In genomic region chr2:47521666-47522285, GRCh38 we compare ENCODE assay signal across 9 cellular contexts. TPM values are rescaled to one million over a fixed set of nuclear protein-coding genes. Genes with fewer than 3 reads are reported as not detected.
DNase-seq lines count a peak whose midpoint lies in the region; FAIRE-seq and TF ChIP-seq lines count a peak whose summit lies in the region.
"Had no signal": no experiment of that assay in that cellular context is flagged by ENCODE, and none has a peak within 500 bp of the region (broad histone marks: within the 10 kb centered on the region; RNA-seq: fewer than 3 reads in every experiment).

No MANE protein-coding gene starts in this region.

- H3K27ac ChIP-seq in rectal smooth muscle tissue (ENCODE audit: low read depth, low read length): no peak overlapping the region

- H3K4me3 ChIP-seq in Jurkat, Clone E6-1 (ENCODE audit: low read length): no peak overlapping the region
- peak overlapping the region; percentile 14 for H3K4me3 ChIP-seq in bronchial epithelial cell (ENCODE audit: low read depth, low read length)
- H3K4me3 ChIP-seq in rectal smooth muscle tissue (ENCODE audit: low read length): peak overlapping the region; percentile 71

- peaks cover 4% of the 10 kb centered on the region for H3K27me3 ChIP-seq in bronchial epithelial cell (ENCODE audit: control insufficient read depth, insufficient read depth, low read length)
- no peaks in the 10 kb centered on the region for H3K27me3 ChIP-seq in rectal smooth muscle tissue (ENCODE audit: control insufficient read depth, insufficient read depth, low read length)

- no peak for FAIRE-seq in bronchial epithelial cell (lab: Jason Lieb, UNC)
- FAIRE-seq in frontal cortex (lab: Jason Lieb, UNC): no peak
- FAIRE-seq: endometrium had no signal

- no peak overlapping the region for H3K9ac ChIP-seq in rectal smooth muscle tissue (ENCODE audit: low read length)

- TF ChIP-seq CTCF in bronchial epithelial cell (IDR thresholded peaks at IDR 0.05; ENCODE audit: insufficient read depth, low read length, severe bottlenecking): no peak

- H3K36me3 ChIP-seq in bronchial epithelial cell (ENCODE audit: control insufficient read depth, insufficient read depth, low read length) (no peaks in the 10 kb centered on the region), rectal smooth muscle tissue (ENCODE audit: control insufficient read depth, insufficient read depth, low read length) (no peaks in the 10 kb centered on the region)

- H3K4me1 ChIP-seq in rectal smooth muscle tissue (ENCODE audit: control insufficient read depth, insufficient read depth, low read length): no peaks in the 10 kb centered on the region

- DNase-seq in DMS79 treated with DMSO at 0.1 percent for 48 hours (lab: John Stamatoyannopoulos, UW) (peak; percentile 65), bronchial epithelial cell (ENCODE audit: low read depth) (no peak), frontal cortex (ENCODE audit: low spot score in 2 of 2) (no peak), mesenteric fat pad (ENCODE audit: low spot score) (no peak), kidney glomerular epithelial cell (lab: John Stamatoyannopoulos, UW) (no peak)
- DNase-seq in Jurkat, Clone E6-1 (ENCODE audit: low read depth, low spot score): peak; percentile 39
- DNase-seq in stimulated activated CD4-positive, alpha-beta T cell treated with anti-CD3 and anti-CD28 coated beads, Interleukin-1b, Interleukin-23, amount 100 ng/mL, for 48 hours: no peak

RNA-seq across cellular contexts. Expression of gene KCNK12, which starts 49.0 kb away (rescaled TPM):
- 0.14 TPM for polyA plus RNA-seq in Jurkat, Clone E6-1 (2012; ENCODE audit: insufficient read depth, insufficient read length)
- total RNA-seq in bronchial epithelial cell: under 0.01 TPM in 2 replicates
- total RNA-seq in frontal cortex: 1.6 TPM
- not detected for total RNA-seq in mesenteric fat pad

Comparison
In these comparisons a context has a peak if more than half of its experiments do, and no peak if none do; other contexts are left out.
1. DNase-seq: peak in DMS79 treated with DMSO at 0.1 percent for 48 hours (single experiment) and Jurkat, Clone E6-1 (single experiment); none in bronchial epithelial cell (single experiment), frontal cortex (0 of 2), mesenteric fat pad (single experiment), stimulated activated CD4-positive, alpha-beta T cell treated with anti-CD3 and anti-CD28 coated beads, Interleukin-1b, Interleukin-23, amount 100 ng/mL, for 48 hours (single experiment) and kidney glomerular epithelial cell (single experiment).